Comparison of ENCODE assay signal across 1 cellular context in the genomic region with DNA sequence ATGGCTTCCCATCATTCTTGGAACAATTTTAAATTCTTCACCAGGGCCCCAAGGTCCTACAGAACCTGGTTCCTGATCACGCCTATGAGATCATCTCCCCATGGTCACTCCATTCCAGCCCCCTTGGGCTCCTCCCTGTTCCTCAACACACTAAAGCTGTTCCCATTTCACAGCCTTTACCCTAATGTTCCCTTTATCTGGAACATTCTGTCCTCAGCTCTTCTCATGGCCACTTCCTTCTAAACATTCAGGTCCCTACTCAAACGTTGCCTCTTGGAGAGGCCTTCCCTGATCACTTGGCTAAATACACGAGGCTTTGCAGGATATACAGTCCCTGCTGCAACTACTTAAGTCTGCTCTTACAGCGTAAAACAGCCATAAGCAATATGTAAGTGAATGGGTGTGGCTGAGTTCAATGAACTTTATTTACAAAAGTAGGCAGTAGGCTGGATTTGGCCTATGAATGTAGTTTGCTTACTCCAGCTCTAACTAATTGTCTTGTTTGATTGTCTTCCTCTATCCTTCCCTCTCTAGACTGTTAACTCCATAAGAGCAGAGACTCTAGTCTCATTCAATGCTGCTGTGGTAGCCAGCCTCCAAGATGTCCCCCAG.
TF ChIP-seq lines count a peak whose summit lies in the region.

No MANE protein-coding gene starts in this region.

TF ChIP-seq in HepG2, 621 proteins besides CTCF, POLR2A, EP300 and RAD21:
- TF ChIP-seq, protein P1, sequence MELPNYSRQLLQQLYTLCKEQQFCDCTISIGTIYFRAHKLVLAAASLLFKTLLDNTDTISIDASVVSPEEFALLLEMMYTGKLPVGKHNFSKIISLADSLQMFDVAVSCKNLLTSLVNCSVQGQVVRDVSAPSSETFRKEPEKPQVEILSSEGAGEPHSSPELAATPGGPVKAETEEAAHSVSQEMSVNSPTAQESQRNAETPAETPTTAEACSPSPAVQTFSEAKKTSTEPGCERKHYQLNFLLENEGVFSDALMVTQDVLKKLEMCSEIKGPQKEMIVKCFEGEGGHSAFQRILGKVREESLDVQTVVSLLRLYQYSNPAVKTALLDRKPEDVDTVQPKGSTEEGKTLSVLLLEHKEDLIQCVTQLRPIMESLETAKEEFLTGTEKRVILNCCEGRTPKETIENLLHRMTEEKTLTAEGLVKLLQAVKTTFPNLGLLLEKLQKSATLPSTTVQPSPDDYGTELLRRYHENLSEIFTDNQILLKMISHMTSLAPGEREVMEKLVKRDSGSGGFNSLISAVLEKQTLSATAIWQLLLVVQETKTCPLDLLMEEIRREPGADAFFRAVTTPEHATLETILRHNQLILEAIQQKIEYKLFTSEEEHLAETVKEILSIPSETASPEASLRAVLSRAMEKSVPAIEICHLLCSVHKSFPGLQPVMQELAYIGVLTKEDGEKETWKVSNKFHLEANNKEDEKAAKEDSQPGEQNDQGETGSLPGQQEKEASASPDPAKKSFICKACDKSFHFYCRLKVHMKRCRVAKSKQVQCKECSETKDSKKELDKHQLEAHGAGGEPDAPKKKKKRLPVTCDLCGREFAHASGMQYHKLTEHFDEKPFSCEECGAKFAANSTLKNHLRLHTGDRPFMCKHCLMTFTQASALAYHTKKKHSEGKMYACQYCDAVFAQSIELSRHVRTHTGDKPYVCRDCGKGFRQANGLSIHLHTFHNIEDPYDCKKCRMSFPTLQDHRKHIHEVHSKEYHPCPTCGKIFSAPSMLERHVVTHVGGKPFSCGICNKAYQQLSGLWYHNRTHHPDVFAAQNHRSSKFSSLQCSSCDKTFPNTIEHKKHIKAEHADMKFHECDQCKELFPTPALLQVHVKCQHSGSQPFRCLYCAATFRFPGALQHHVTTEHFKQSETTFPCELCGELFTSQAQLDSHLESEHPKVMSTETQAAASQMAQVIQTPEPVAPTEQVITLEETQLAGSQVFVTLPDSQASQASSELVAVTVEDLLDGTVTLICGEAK (IDR thresholded peaks at IDR 0.05), result no peak
- TF ChIP-seq, protein P1 (CRISPR knock-in tag; IDR thresholded peaks at IDR 0.05), result peak; percentile 74; the same call in 1 of the 2 replicates
- TF ChIP-seq ZNF629 (CRISPR knock-in tag; conservative IDR thresholded peaks at IDR 0.05) (0 out of 2 replicates have a peak, but pooled peaks have one; percentile 22), AKAP8 (CRISPR knock-in tag; IDR thresholded peaks at IDR 0.05) (0 out of 2 replicates have a peak, but pooled peaks have one; percentile 33), WIZ (CRISPR knock-in tag; IDR thresholded peaks at IDR 0.05) (0 out of 2 replicates have a peak, but pooled peaks have one; percentile 66)
- TF ChIP-seq, protein P2, sequence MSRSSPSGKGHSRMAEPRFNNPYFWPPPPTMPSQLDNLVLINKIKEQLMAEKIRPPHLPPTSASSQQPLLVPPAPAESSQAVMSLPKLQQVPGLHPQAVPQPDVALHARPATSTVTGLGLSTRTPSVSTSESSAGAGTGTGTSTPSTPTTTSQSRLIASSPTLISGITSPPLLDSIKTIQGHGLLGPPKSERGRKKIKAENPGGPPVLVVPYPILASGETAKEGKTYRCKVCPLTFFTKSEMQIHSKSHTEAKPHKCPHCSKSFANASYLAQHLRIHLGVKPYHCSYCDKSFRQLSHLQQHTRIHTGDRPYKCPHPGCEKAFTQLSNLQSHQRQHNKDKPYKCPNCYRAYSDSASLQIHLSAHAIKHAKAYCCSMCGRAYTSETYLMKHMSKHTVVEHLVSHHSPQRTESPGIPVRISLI (CRISPR knock-in tag; IDR thresholded peaks at IDR 0.05; ENCODE audit: borderline replicate concordance), result no peak
